In genomic region chr3:119625451-119626153, GRCh38 we compare ENCODE assay signal across 17 cellular contexts. TPM values are rescaled to one million over a fixed set of nuclear protein-coding genes. Genes with fewer than 3 reads are reported as not detected.
"Had no signal": no experiment of that assay in that cellular context is flagged by ENCODE, and none has a peak within 500 bp of the region (broad histone marks: within the 10 kb centered on the region; RNA-seq: fewer than 3 reads in every experiment).

No MANE protein-coding gene starts in this region.

- H3K4me1 ChIP-seq: breast epithelium, pancreas had no signal

- H3K36me3 ChIP-seq: breast epithelium, esophagus muscularis mucosa, pancreas, tibial nerve had no signal

- H3K9me3 ChIP-seq: breast epithelium, esophagus muscularis mucosa, pancreas, tibial nerve had no signal

- ATAC-seq: activated naive CD4-positive, alpha-beta T cell treated with anti-CD3 and anti-CD28 coated beads, Interleukin-2, amount 50 U/mL, for 72 hours; pancreas had no signal

- H3K4me3 Mint-ChIP-seq: activated T-cell treated with anti-CD3 and anti-CD28 coated beads, Interleukin-2, amount 50 U/mL, for 24 hours; immature natural killer cell; natural killer cell treated with Interleukin-12 subunit alpha and Interleukin-12 subunit beta and Interleukin-15 and Interleukin-18, amount 100 ng/mL, for 72 hours; T-helper 1 cell treated with Interleukin-12 subunit alpha and Interleukin-12 subunit beta and Interleukin-4 antibody, amounts not matched to agents 30 μg/mL and 1 μg/mL, for 36 hours had no signal

- H3K4me3 ChIP-seq: breast epithelium, esophagus muscularis mucosa, pancreas, SK-N-MC, tibial nerve had no signal

- H3K27ac ChIP-seq: breast epithelium, esophagus muscularis mucosa, pancreas, SK-N-MC had no signal

- H3K27me3 ChIP-seq: breast epithelium, esophagus muscularis mucosa, pancreas, tibial nerve had no signal

- H3K27ac Mint-ChIP-seq: activated T-cell treated with anti-CD3 and anti-CD28 coated beads, Interleukin-2, amount 50 U/mL, for 24 hours; natural killer cell treated with Interleukin-12 subunit alpha and Interleukin-12 subunit beta and Interleukin-15 and Interleukin-18, amount 100 ng/mL, for 72 hours; T-helper 1 cell treated with Interleukin-12 subunit alpha and Interleukin-12 subunit beta and Interleukin-4 antibody, amounts not matched to agents 30 μg/mL and 1 μg/mL, for 36 hours had no signal

- H3K36me3 Mint-ChIP-seq: activated naive CD4-positive, alpha-beta T cell treated with anti-CD3 and anti-CD28 coated beads, Interleukin-2, amount 50 U/mL, for 72 hours; immature natural killer cell; natural killer cell treated with Interleukin-12 subunit alpha and Interleukin-12 subunit beta and Interleukin-15 and Interleukin-18, amount 100 ng/mL, for 72 hours had no signal

- DNase-seq: activated CD4-positive, alpha-beta T cell treated with anti-CD3 and anti-CD28 coated beads, Interleukin-2, amount 50 U/mL, for 1 hour; activated effector memory CD4-positive, alpha-beta T cell treated with anti-CD3 and anti-CD28 coated beads, Interleukin-2, amount 50 U/mL, for 16 hours; activated T-cell treated with anti-CD3 and anti-CD28 coated beads, Interleukin-2, amount 50 U/mL, for 24 hours; anterior cingulate cortex; glutamatergic neuron; immature natural killer cell; pancreas; retina; small intestine had no signal

- H3K9me3 Mint-ChIP-seq: activated naive CD4-positive, alpha-beta T cell treated with anti-CD3 and anti-CD28 coated beads, Interleukin-2, amount 50 U/mL, for 72 hours; activated T-cell treated with anti-CD3 and anti-CD28 coated beads, Interleukin-2, amount 50 U/mL, for 24 hours; immature natural killer cell; natural killer cell treated with Interleukin-12 subunit alpha and Interleukin-12 subunit beta and Interleukin-15 and Interleukin-18, amount 100 ng/mL, for 72 hours; T-helper 1 cell treated with Interleukin-12 subunit alpha and Interleukin-12 subunit beta and Interleukin-4 antibody, amounts not matched to agents 30 μg/mL and 1 μg/mL, for 36 hours had no signal

RNA-seq across cellular contexts. Expression of gene PLA1A, which starts 27.9 kb away (rescaled TPM):
- total RNA-seq: fibroblast of villous mesenchyme had no signal
- polyA plus RNA-seq: immature natural killer cell had no signal
